Comparison of ENCODE assay signal across 32 cellular contexts in the genomic region with DNA sequence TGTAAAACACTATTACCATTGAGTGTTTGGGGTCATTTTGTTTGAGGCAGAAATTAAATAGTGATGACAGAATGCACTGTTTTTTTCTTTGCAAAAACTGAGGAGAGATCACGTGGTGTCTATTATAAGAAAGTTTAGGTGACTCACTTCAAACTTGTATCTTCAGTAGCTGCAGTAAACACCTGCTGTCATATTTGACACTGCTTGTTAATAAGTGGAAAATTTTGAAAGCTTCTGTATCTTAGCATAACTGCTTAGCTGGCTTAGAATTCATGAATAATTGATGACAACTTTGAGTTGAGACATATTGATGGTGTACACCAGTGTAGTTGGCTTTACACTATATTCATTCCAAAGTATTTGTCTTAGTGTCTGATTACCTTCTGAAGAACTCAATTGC. TPM values are rescaled to one million over a fixed set of nuclear protein-coding genes. Genes with fewer than 3 reads are reported as not detected.
"Had no signal": no experiment of that assay in that cellular context is flagged by ENCODE, and none has a peak within 500 bp of the region (broad histone marks: within the 10 kb centered on the region; RNA-seq: fewer than 3 reads in every experiment).

No MANE protein-coding gene starts in this region.

- DNase-seq: activated CD4-positive, alpha-beta memory T cell treated with anti-CD3 and anti-CD28 coated beads, Interleukin-2, amount 10 ng/mL, durations not matched to agents 7 days and 5 days; activated CD4-positive, alpha-beta T cell treated with anti-CD3 and anti-CD28 coated beads, Interleukin-2, amount 50 U/mL, for 1 hour; activated CD4-positive, CD25-positive, alpha-beta regulatory T cell; activated gamma-delta T cell; activated naive CD4-positive, alpha-beta T cell treated with anti-CD3 and anti-CD28 coated beads for 36 hours; activated T-cell treated with anti-CD3 and anti-CD28 coated beads for 4 hours; activated T-cell treated with anti-CD3 and anti-CD28 coated beads, Interleukin-2, amount 50 U/mL, for 48 hours; amygdala; cerebellar nuclear complex; MG63; NCI-H1105 treated with DMSO at 0.1 percent for 48 hours; NCI-H1436 treated with DMSO at 0.1 percent for 48 hours; NCI-H187; NCI-H2081; NCI-H2171; NCI-H2227 treated with DMSO at 0.1 percent for 48 hours; NCI-H446 treated with DMSO at 0.1 percent for 48 hours; NCI-H524 treated with DMSO at 0.1 percent for 48 hours; NCI-H748 treated with DMSO at 0.1 percent for 48 hours; NK-92 treated with Interleukin-12 subunit alpha and Interleukin-12 subunit beta, amount 100 ng/mL, for 24 hours; OCI-M1; RPMI8226; T-helper 1 cell had no signal

- H3K9me3 ChIP-seq: MG63 had no signal

- H3K36me3 ChIP-seq: cardiac muscle cell, MG63 had no signal

- H3K27ac ChIP-seq: cardiac muscle cell, SK-N-MC, VCaP had no signal

- H3K27me3 ChIP-seq: cardiac muscle cell, MG63 had no signal

- ATAC-seq: activated T-helper 17 cell treated with anti-CD3 and anti-CD28 coated beads, Interleukin-2, amount 50 U/mL, for 72 hours; Panc1; Right ventricle myocardium inferior had no signal

- H3K4me3 ChIP-seq: cardiac muscle cell, MG63, SK-N-MC had no signal

- FAIRE-seq: astrocyte had no signal

RNA-seq across cellular contexts. Expression of gene MDFIC2, which starts 29.7 kb away (rescaled TPM):
- total RNA-seq: activated CD4-positive, alpha-beta memory T cell treated with anti-CD3 and anti-CD28 coated beads, Interleukin-2, amount 10 ng/mL, durations not matched to agents 7 days and 5 days; activated CD8-positive, alpha-beta memory T cell treated with anti-CD3 and anti-CD28 coated beads for 36 hours; activated naive CD4-positive, alpha-beta T cell treated with anti-CD3 and anti-CD28 coated beads for 36 hours; activated T-helper 17 cell treated with anti-CD3 and anti-CD28 coated beads, Interleukin-2, amount 50 U/mL, for 72 hours; astrocyte; cardiac muscle cell; Right ventricle myocardium inferior; T-helper 2 cell treated with Interferon-gamma antibody and Interleukin-4, amounts not matched to agents 100 ng/mL and 5 ng/mL, for 36 hours had no signal
- polyA plus RNA-seq: cardiac muscle cell had no signal
